ENCODE assay signal across 8 cellular contexts in the genomic region with DNA sequence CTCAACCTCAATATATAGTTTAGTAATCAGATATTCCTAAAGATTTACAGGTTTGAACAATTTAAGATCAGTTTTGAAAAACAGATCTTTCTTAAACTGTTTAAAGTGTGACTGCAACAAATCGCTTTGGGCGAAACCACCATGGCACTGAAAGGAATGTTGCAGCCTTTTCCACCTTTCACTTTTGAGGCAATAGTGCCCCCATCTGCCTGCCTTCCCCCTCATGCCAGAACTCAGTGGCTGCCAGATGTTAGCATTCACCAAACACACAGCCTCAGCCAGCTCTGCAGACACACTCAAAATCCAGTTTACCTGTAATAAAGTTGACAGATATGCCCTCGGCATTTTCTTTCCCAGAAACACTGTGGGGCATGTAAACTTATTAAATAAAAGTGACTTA. TPM values are rescaled to one million over a fixed set of nuclear protein-coding genes. Genes with fewer than 3 reads are reported as not detected.
A peak's percentile ranks its signal among the peaks of the same experiment; 100 is the strongest.
DNase-seq lines count a peak whose midpoint lies in the region; ATAC-seq and TF ChIP-seq lines count a peak whose summit lies in the region.

No MANE protein-coding gene starts in this region.

- no peak overlapping the region for H3K27ac Mint-ChIP-seq in brain

- H3K4me3 ChIP-seq in right lobe of liver: no peak overlapping the region

- WGBS in right lobe of liver (ENCODE audit: insufficient coverage, low coverage, low lambda C conversion rate, missing lambda C conversion rate): 43% methylated on average over 3 of the region's 3 CpGs

- intact Hi-C loops in right lobe of liver (cut with DNase I): no loop called here

- TF ChIP-seq CTCF in brain (conservative IDR thresholded peaks at IDR 0.05): peak; percentile 47 to 55
- TF ChIP-seq CTCF in right lobe of liver (IDR thresholded peaks at IDR 0.05): peak; percentile 30 to 49 (median 40)

- no peak overlapping the region for H3K27ac ChIP-seq in right lobe of liver

- H3K36me3 Mint-ChIP-seq in brain: peaks cover 25% of the 10 kb centered on the region

- peaks cover 37% of the 10 kb centered on the region for H3K4me1 Mint-ChIP-seq in brain

- H3K36me3 ChIP-seq in right lobe of liver: peaks cover 0 to 5% (median 0%) of the 10 kb centered on the region in 4 donors

- peaks cover 0 to 12% (median 4%) of the 10 kb centered on the region in 5 experiments for H3K9me3 Mint-ChIP-seq in brain

- peaks cover 0 to 14% (median 4%) of the 10 kb centered on the region in 4 donors for H3K4me1 ChIP-seq in right lobe of liver

- no peak for TF ChIP-seq POLR2A in right lobe of liver (IDR thresholded peaks at IDR 0.05)

- H3K9me3 ChIP-seq in right lobe of liver: no peaks in the 10 kb centered on the region

- peak overlapping the region in 3 of 5 experiments; percentile 48 to 80 (median 53) for H3K4me3 Mint-ChIP-seq in brain

- peak in 2 of 4 donors; percentile 11 to 26 for ATAC-seq in right lobe of liver
- no peak for ATAC-seq in HG03097 (IDR thresholded peaks at IDR 0.05; ENCODE audit: low FRiP score, unreplicated experiment)

- DNase-seq in DMS114 treated with DMSO at 0.1 percent for 48 hours (lab: John Stamatoyannopoulos, UW; ENCODE audit: unreplicated experiment) (peak; percentile 16), HuH-7 (ENCODE audit: low spot score) (peak; percentile 44), right lobe of liver (no peak), NCI-H1048 (lab: John Stamatoyannopoulos, UW) (no peak), T-helper 1 cell (no peak)
- DNase-seq in activated CD4-positive, CD25-positive, alpha-beta regulatory T cell treated with anti-CD3 and anti-CD28 coated beads, Interleukin-2, amount 50 U/mL, for 72 hours: no peak

- H3K27me3 ChIP-seq in right lobe of liver: no peaks in the 10 kb centered on the region

- H3K27me3 Mint-ChIP-seq in brain: peaks cover 13% of the 10 kb centered on the region

RNA-seq across cellular contexts. Expression of a gene that starts 3.3 kb away (rescaled TPM):
- polyA plus RNA-seq in brain (ENCODE audit: insufficient read depth, low read depth, low replicate concordance): 4.5 TPM
- 1 to 10 TPM; 2.8 to 7.0 (median 5.1) TPM for total RNA-seq in right lobe of liver

Comparison
In these comparisons a context has a peak if more than half of its experiments do, and no peak if none do; other contexts are left out.
1. DNase-seq: peak in DMS114 treated with DMSO at 0.1 percent for 48 hours (single experiment) and HuH-7 (single experiment); none in right lobe of liver (0 of 3), NCI-H1048 (single experiment), T-helper 1 cell (0 of 5) and activated CD4-positive, CD25-positive, alpha-beta regulatory T cell treated with anti-CD3 and anti-CD28 coated beads, Interleukin-2, amount 50 U/mL, for 72 hours (single experiment).